1 cellular context compared by ENCODE assay signal in genomic region chr1:109438798-109439297, GRCh38.
TF ChIP-seq lines count a peak whose summit lies in the region.

No MANE protein-coding gene starts in this region.

TF ChIP-seq in K562, 482 proteins besides CTCF, POLR2A, EP300 and RAD21 (continued from another document):
- TF ChIP-seq ZNF140 (CRISPR knock-in tag; IDR thresholded peaks at IDR 0.05) (no peak), ATF7 (IDR thresholded peaks at IDR 0.05) (peak; percentile 41; the same call in 1 of the 2 replicates), SP1 (CRISPR knock-in tag; IDR thresholded peaks at IDR 0.05) (no peak), GABPB2 (CRISPR knock-in tag; conservative IDR thresholded peaks at IDR 0.05) (no peak), SAFB2 (IDR thresholded peaks at IDR 0.05; ENCODE audit: borderline replicate concordance, low read depth, low read length, severe bottlenecking) (no peak), ZNF263 (CRISPR knock-in tag; IDR thresholded peaks at IDR 0.05; ENCODE audit: borderline replicate concordance) (no peak), CREB3 (tag; conservative IDR thresholded peaks at IDR 0.05; ENCODE audit: low read depth) (no peak), EGR1 (conservative IDR thresholded peaks at IDR 0.05) (no peak), CCAR2 (IDR thresholded peaks at IDR 0.05; ENCODE audit: low read depth, low read length) (no peak), HMGXB4 (CRISPR knock-in tag; IDR thresholded peaks at IDR 0.05) (no peak), MLLT1 (IDR thresholded peaks at IDR 0.05) (no peak), THRA (IDR thresholded peaks at IDR 0.05) (no peak), MXI1 (IDR thresholded peaks at IDR 0.05; ENCODE audit: low read depth, low read length) (no peak), RNF2 (IDR thresholded peaks at IDR 0.05) (no peak), RBM39 (optimal IDR thresholded peaks at IDR 0.05; ENCODE audit: low read depth, low read length) (no peak), TAL1 (IDR thresholded peaks at IDR 0.05) (0 out of 2 replicates have a peak, but pooled peaks have one; percentile 2), MXD1 (CRISPR knock-in tag; IDR thresholded peaks at IDR 0.05; ENCODE audit: borderline replicate concordance, poor library complexity, severe bottlenecking) (no peak), SMARCE1 (IDR thresholded peaks at IDR 0.05) (0 out of 2 replicates have a peak, but pooled peaks have one; percentile 47), PURB (CRISPR knock-in tag; IDR thresholded peaks at IDR 0.05; ENCODE audit: low read depth) (no peak), BCLAF1 (IDR thresholded peaks at IDR 0.05; ENCODE audit: borderline replicate concordance in 1 of 2, control insufficient read depth in 1 of 2, low read depth in 2 of 2, low read length in 1 of 2) (no peak), ZNF79 (CRISPR knock-in tag; IDR thresholded peaks at IDR 0.05; ENCODE audit: low read depth) (no peak), DEAF1 (CRISPR knock-in tag; IDR thresholded peaks at IDR 0.05) (no peak), TCF7 (IDR thresholded peaks at IDR 0.05; ENCODE audit: borderline replicate concordance) (no peak), ETV1 (tag; conservative IDR thresholded peaks at IDR 0.05; ENCODE audit: low read depth) (0 out of 2 replicates have a peak, but pooled peaks have one; percentile 6), ZNF239 (CRISPR knock-in tag; IDR thresholded peaks at IDR 0.05) (no peak), CHAMP1 (IDR thresholded peaks at IDR 0.05) (no peak), ZNF511 (CRISPR knock-in tag; IDR thresholded peaks at IDR 0.05) (no peak), MAFG (tag; conservative IDR thresholded peaks at IDR 0.05) (0 out of 2 replicates have a peak, but pooled peaks have one; percentile 18), YBX1 (IDR thresholded peaks at IDR 0.05) (no peak), NFE2 (IDR thresholded peaks at IDR 0.05; ENCODE audit: low read depth) (peak; percentile 76), NR2F6 (CRISPR knock-in tag; IDR thresholded peaks at IDR 0.05) (no peak), RBM15 (IDR thresholded peaks at IDR 0.05; ENCODE audit: insufficient read depth, low read length) (no peak)
